In genomic region chr2:218898109-218898878, GRCh38 we compare ENCODE assay signal across 8 cellular contexts. TPM values are rescaled to one million over a fixed set of nuclear protein-coding genes. Genes with fewer than 3 reads are reported as not detected.
DNase-seq lines count a peak whose midpoint lies in the region; ATAC-seq, FAIRE-seq and TF ChIP-seq lines count a peak whose summit lies in the region.

No MANE protein-coding gene starts in this region.

- FAIRE-seq in GM18507 (lab: Jason Lieb, UNC): peak; percentile 91

- DNase-seq in A673 (ENCODE audit: low spot score) (peak; percentile 73), GM18507 (ENCODE audit: extremely low spot score, insufficient read length, low read depth) (no peak), OCI-M1 (lab: John Stamatoyannopoulos, UW) (peak; percentile 78), foreskin fibroblast (peak; percentile 20 to 72), posterior cingulate gyrus (peak in 9 of 10 donors; percentile 57 to 96 (median 74)), ureter (ENCODE audit: low spot score) (peak; percentile 75)
- peak; percentile 74 to 75 for DNase-seq in activated T-helper 1 cell treated with anti-CD3 and anti-CD28 coated beads, Interleukin-2, amount 50 U/mL, for 16 hours (ENCODE audit: low read depth in 1 of 2, low spot score in 1 of 2)

- H3K27ac ChIP-seq in A673 (ENCODE audit: low read depth, low read length, poor library complexity, severe bottlenecking): no peak overlapping the region

- H3K27me3 ChIP-seq in A673 (replicated peaks; ENCODE audit: insufficient read depth, low read depth, low read length, poor library complexity): peaks cover 38% of the 10 kb centered on the region

- peaks cover 22% of the 10 kb centered on the region for H3K4me1 ChIP-seq in A673 (ENCODE audit: insufficient read depth, low read length, poor library complexity, severe bottlenecking)

- BruUV-seq in A673 (replicated peaks; lab: Mats Ljungman, UMichigan): no TSS peak

- intact Hi-C loops in A673 (cut with micrococcal nuclease; ENCODE audit: unreplicated experiment): loop anchor here (1.0 to 2.0 kb wide), 2 partner anchors 22 to 45 kb away; no protein-coding TSS in a partner anchor
- intact Hi-C loops in posterior cingulate gyrus (cut with DNase I): loop anchor here (1.0 to 5.0 kb wide), 3 partner anchors 22 to 59 kb away; partner anchors contain the start of gene CDK5R2

- no peak overlapping the region for H3K4me3 ChIP-seq in A673 (ENCODE audit: low read depth, low read length, poor library complexity, severe bottlenecking)
- H3K4me3 ChIP-seq in foreskin fibroblast (ENCODE audit: low read depth in 1 of 2, low read length in 2 of 2): no peak overlapping the region

- POLR2A ChIA-PET in A673 (lab: Charles Lee; ENCODE audit: low non-redundant PET): interaction anchor here (0.9 kb wide), 1 partner anchor 66 kb away, joined by 4 read pairs; no protein-coding TSS in a partner anchor

- ATAC-seq in HG03280 (IDR thresholded peaks at IDR 0.05; ENCODE audit: unreplicated experiment): peak; percentile 49

- H3K9me3 ChIP-seq in A673 (ENCODE audit: low read depth, low read length, poor library complexity, severe bottlenecking): no peaks in the 10 kb centered on the region

- CTCF ChIA-PET in A673 (lab: Charles Lee): interaction anchor here (0.5 to 4.3 kb wide), 10 partner anchors 10 to 949 kb away, joined by 3 to 54 read pairs (median 6); partner anchors contain the start of gene WNT10A

- TF ChIP-seq CTCF in A673 (conservative IDR thresholded peaks at IDR 0.05; ENCODE audit: low read depth, low read length): peak; percentile 98
- TF ChIP-seq CTCF in foreskin fibroblast (IDR thresholded peaks at IDR 0.05; ENCODE audit: low read depth, low read length): peak; percentile 94

- no peaks in the 10 kb centered on the region for H3K36me3 ChIP-seq in A673 (ENCODE audit: insufficient read depth, low read length, poor library complexity, severe bottlenecking)

RNA-seq across cellular contexts. Expression of gene WNT10A, which starts 17.6 kb away (rescaled TPM):
- total RNA-seq in A673 (2021) (0.47 and 0.81 TPM in 2 replicates), ureter (4.0 TPM)

RNA-seq across cellular contexts. Expression of gene WNT6, which starts 38.7 kb away (rescaled TPM):
- total RNA-seq in A673 (2021) (not detected in 2 replicates), ureter (0.78 TPM)
